ENCODE assay signal across 9 cellular contexts in genomic region chr5:140342287-140342686, GRCh38. TPM values are rescaled to one million over a fixed set of nuclear protein-coding genes. Genes with fewer than 3 reads are reported as not detected.
DNase-seq lines count a peak whose midpoint lies in the region; ATAC-seq and TF ChIP-seq lines count a peak whose summit lies in the region.
"Had no signal": no experiment of that assay in that cellular context is flagged by ENCODE, and none has a peak within 500 bp of the region (broad histone marks: within the 10 kb centered on the region; RNA-seq: fewer than 3 reads in every experiment).

No MANE protein-coding gene starts in this region.

- ATAC-seq in CD8-positive, alpha-beta T cell: no peak
- ATAC-seq in naive thymus-derived CD8-positive, alpha-beta T cell: peak in 1 of 2 donors; percentile 20
- no peak for ATAC-seq in GM18870 (IDR thresholded peaks at IDR 0.05; ENCODE audit: unreplicated experiment)

- no peaks in the 10 kb centered on the region for H3K36me3 ChIP-seq in CD8-positive, alpha-beta T cell (ENCODE audit: insufficient read depth, low read length)
- H3K36me3 ChIP-seq in MM.1S (replicated peaks; ENCODE audit: insufficient read depth, low read length): no peaks in the 10 kb centered on the region
- H3K36me3 ChIP-seq in prostate gland: no peaks in the 10 kb centered on the region
- H3K36me3 ChIP-seq: right lobe of liver had no signal

- TF ChIP-seq POLR2A in prostate gland (IDR thresholded peaks at IDR 0.05): no peak

- no peak for TF ChIP-seq CTCF in CD8-positive, alpha-beta T cell (IDR thresholded peaks at IDR 0.05)
- TF ChIP-seq CTCF in MM.1S (IDR thresholded peaks at IDR 0.05; ENCODE audit: low read length) (no peak), prostate gland (IDR thresholded peaks at IDR 0.05) (no peak)

- peaks cover 31% of the 10 kb centered on the region for H3K4me1 Mint-ChIP-seq in CD8-positive, alpha-beta T cell (ENCODE audit: low read depth)
- peaks cover 47% of the 10 kb centered on the region for H3K4me1 Mint-ChIP-seq in activated T-helper 2 cell treated with anti-CD3 and anti-CD28 coated beads, Interferon-gamma antibody, Interleukin-2, Interleukin-4, amounts not matched to agents 10 μg/mL and 5 μg/mL and 100 μg/mL, durations not matched to agents 14 hours and 24 hours and 36 hours (ENCODE audit: low read depth)
- H3K4me1 Mint-ChIP-seq in naive thymus-derived CD8-positive, alpha-beta T cell: peaks cover 17 to 53% (median 42%) of the 10 kb centered on the region in 4 donors

- no peaks in the 10 kb centered on the region for H3K9me3 Mint-ChIP-seq in CD8-positive, alpha-beta T cell
- no peaks in the 10 kb centered on the region for H3K9me3 Mint-ChIP-seq in activated T-helper 2 cell treated with anti-CD3 and anti-CD28 coated beads, Interferon-gamma antibody, Interleukin-2, Interleukin-4, amounts not matched to agents 10 μg/mL and 5 μg/mL and 100 μg/mL, durations not matched to agents 14 hours and 24 hours and 36 hours
- no peaks in the 10 kb centered on the region for H3K9me3 Mint-ChIP-seq in naive thymus-derived CD8-positive, alpha-beta T cell

- no peaks in the 10 kb centered on the region for H4K20me1 ChIP-seq in MM.1S (ENCODE audit: insufficient read depth, low read length)

- peak overlapping the region; percentile 39; the same call in 1 of the 2 replicates for H3K9ac ChIP-seq in MM.1S (ENCODE audit: low read length)

- POLR2A ChIA-PET in CD8-positive, alpha-beta T cell (lab: Charles Lee): no interaction called here
- POLR2A ChIA-PET in naive thymus-derived CD8-positive, alpha-beta T cell (lab: Charles Lee): no interaction called here

- H3K4me3 Mint-ChIP-seq in CD8-positive, alpha-beta T cell: peak overlapping the region; percentile 15
- peak overlapping the region; percentile 82 for H3K4me3 Mint-ChIP-seq in activated T-helper 2 cell treated with anti-CD3 and anti-CD28 coated beads, Interferon-gamma antibody, Interleukin-2, Interleukin-4, amounts not matched to agents 10 μg/mL and 5 μg/mL and 100 μg/mL, durations not matched to agents 14 hours and 24 hours and 36 hours (ENCODE audit: low read depth)
- H3K4me3 Mint-ChIP-seq in naive thymus-derived CD8-positive, alpha-beta T cell: peak overlapping the region; percentile 27 to 74 (median 54)

- H3K9me2 ChIP-seq in MM.1S (replicated peaks; ENCODE audit: insufficient read depth, low read length): no peaks in the 10 kb centered on the region

- peak overlapping the region; percentile 29 for H2AFZ ChIP-seq in MM.1S (ENCODE audit: low read length)

- H3K36me3 Mint-ChIP-seq in CD8-positive, alpha-beta T cell: no peaks in the 10 kb centered on the region
- H3K36me3 Mint-ChIP-seq in activated T-helper 2 cell treated with anti-CD3 and anti-CD28 coated beads, Interferon-gamma antibody, Interleukin-2, Interleukin-4, amounts not matched to agents 10 μg/mL and 5 μg/mL and 100 μg/mL, durations not matched to agents 14 hours and 24 hours and 36 hours (ENCODE audit: low read depth): peaks cover 67% of the 10 kb centered on the region
- H3K36me3 Mint-ChIP-seq in naive thymus-derived CD8-positive, alpha-beta T cell: no peaks in the 10 kb centered on the region

- no peaks in the 10 kb centered on the region for H3K9me3 ChIP-seq in CD8-positive, alpha-beta T cell (ENCODE audit: low read length)
- H3K9me3 ChIP-seq in MM.1S (replicated peaks; ENCODE audit: insufficient read depth, low read length) (no peaks in the 10 kb centered on the region), prostate gland (no peaks in the 10 kb centered on the region)
- H3K9me3 ChIP-seq: right lobe of liver had no signal

- 79% methylated on average over 6 of the region's 6 CpGs for WGBS in prostate gland

- H3K4me2 ChIP-seq in MM.1S (ENCODE audit: low read depth, low read length): peak overlapping the region; percentile 56

- CTCF ChIA-PET in CD8-positive, alpha-beta T cell (lab: Charles Lee): interaction anchor here (4.0 to 15.3 kb wide), 2 partner anchors 9 to 100 kb away, joined by 28 to 337 read pairs; no protein-coding TSS in a partner anchor

- no peaks in the 10 kb centered on the region; the same call in 1 of the 2 replicates for H3K79me2 ChIP-seq in MM.1S (ENCODE audit: low read length)

- no peak overlapping the region for H3K4me3 ChIP-seq in CD8-positive, alpha-beta T cell (ENCODE audit: low read depth, low read length)
- 0 out of 2 replicates have a peak overlapping the region, but pooled peaks have one; percentile 5 for H3K4me3 ChIP-seq in MM.1S (ENCODE audit: low read length)
- no peak overlapping the region for H3K4me3 ChIP-seq in prostate gland
- H3K4me3 ChIP-seq: right lobe of liver had no signal

- no peak overlapping the region for H3K27ac ChIP-seq in CD8-positive, alpha-beta T cell (ENCODE audit: low read depth, low read length)
- H3K27ac ChIP-seq in MM.1S (ENCODE audit: low read length): peak overlapping the region; percentile 70
- H3K27ac ChIP-seq in prostate gland: no peak overlapping the region
- H3K27ac ChIP-seq: right lobe of liver had no signal

- intact Hi-C loops in CD8-positive, alpha-beta T cell (cut with DNase I, micrococcal nuclease): no loop called here
- intact Hi-C loops in activated T-helper 2 cell treated with anti-CD3 and anti-CD28 coated beads, Interferon-gamma antibody, Interleukin-2, Interleukin-4, amounts not matched to agents 10 μg/mL and 5 μg/mL and 100 μg/mL, durations not matched to agents 14 hours and 24 hours and 36 hours (cut with micrococcal nuclease): loop anchor here (1.0 kb wide), 1 partner anchor 91 kb away; no protein-coding TSS in a partner anchor
- intact Hi-C loops in prostate gland (cut with DNase I): no loop called here

- peak overlapping the region; percentile 84 for H3K27ac Mint-ChIP-seq in CD8-positive, alpha-beta T cell
- peak overlapping the region; percentile 92 for H3K27ac Mint-ChIP-seq in activated T-helper 2 cell treated with anti-CD3 and anti-CD28 coated beads, Interferon-gamma antibody, Interleukin-2, Interleukin-4, amounts not matched to agents 10 μg/mL and 5 μg/mL and 100 μg/mL, durations not matched to agents 14 hours and 24 hours and 36 hours
- peak overlapping the region; percentile 20 to 76 (median 66) for H3K27ac Mint-ChIP-seq in naive thymus-derived CD8-positive, alpha-beta T cell

- peaks cover 23% of the 10 kb centered on the region for H3K4me1 ChIP-seq in CD8-positive, alpha-beta T cell (ENCODE audit: insufficient read depth, low read length)
- H3K4me1 ChIP-seq in MM.1S (ENCODE audit: low read length) (peaks cover 36% of the 10 kb centered on the region), prostate gland (replicated peaks) (peaks cover 8% of the 10 kb centered on the region)

- no peaks in the 10 kb centered on the region for H3K27me3 ChIP-seq in CD8-positive, alpha-beta T cell (ENCODE audit: insufficient read depth, low read length)
- H3K27me3 ChIP-seq in MM.1S (replicated peaks; ENCODE audit: insufficient read depth, low read length): no peaks in the 10 kb centered on the region
- no peaks in the 10 kb centered on the region for H3K27me3 ChIP-seq in prostate gland (replicated peaks; ENCODE audit: insufficient read depth)
- H3K27me3 ChIP-seq: right lobe of liver had no signal

- no peak for DNase-seq in CD8-positive, alpha-beta T cell
- DNase-seq in MM.1S (peak; percentile 66), DMS153 treated with DMSO at 0.1 percent for 48 hours (lab: John Stamatoyannopoulos, UW; ENCODE audit: unreplicated experiment) (no peak), prostate gland (ENCODE audit: low spot score) (no peak), NCI-H2171 (lab: John Stamatoyannopoulos, UW) (no peak)
- DNase-seq in activated T-helper 2 cell treated with anti-CD3 and anti-CD28 coated beads, Interferon-gamma antibody, Interleukin-2, Interleukin-4, amounts not matched to agents 10 μg/mL and 5 μg/mL and 100 μg/mL, durations not matched to agents 14 hours and 24 hours and 36 hours (ENCODE audit: low spot score): peak; percentile 35
- DNase-seq in naive thymus-derived CD8-positive, alpha-beta T cell: peak in 2 of 10 donors; percentile 31 to 36
- DNase-seq: right lobe of liver had no signal

- H3F3A ChIP-seq in MM.1S (ENCODE audit: insufficient read depth, low read length): peaks cover 20% of the 10 kb centered on the region

- H3K27me3 Mint-ChIP-seq in CD8-positive, alpha-beta T cell (ENCODE audit: low read depth): peaks cover 4% of the 10 kb centered on the region
- H3K27me3 Mint-ChIP-seq in activated T-helper 2 cell treated with anti-CD3 and anti-CD28 coated beads, Interferon-gamma antibody, Interleukin-2, Interleukin-4, amounts not matched to agents 10 μg/mL and 5 μg/mL and 100 μg/mL, durations not matched to agents 14 hours and 24 hours and 36 hours (ENCODE audit: low read depth): no peaks in the 10 kb centered on the region
- H3K27me3 Mint-ChIP-seq in naive thymus-derived CD8-positive, alpha-beta T cell: peaks cover 0 to 1% (median 0%) of the 10 kb centered on the region in 5 donors

RNA-seq across cellular contexts. Expression of gene HBEGF, which starts 4.1 kb away (rescaled TPM):
- total RNA-seq in CD8-positive, alpha-beta T cell: under 1 TPM; 0.30 to 0.50 TPM
- total RNA-seq in activated T-helper 2 cell treated with anti-CD3 and anti-CD28 coated beads, Interferon-gamma antibody, Interleukin-2, Interleukin-4, amounts not matched to agents 10 μg/mL and 5 μg/mL and 100 μg/mL, durations not matched to agents 14 hours and 24 hours and 36 hours: 15.7 and 17.1 TPM in 2 replicates
- under 1 TPM; 0.30 to 0.44 TPM for total RNA-seq in naive thymus-derived CD8-positive, alpha-beta T cell
- under 1 TPM in 1 of 3 donors, not detected in 2; 0.06 TPM for polyA plus RNA-seq in naive thymus-derived CD8-positive, alpha-beta T cell
- total RNA-seq in prostate gland: 10 to 100 TPM in 1 of 2 donors, 1 to 10 TPM in 1; 7.7 to 24.0 TPM

RNA-seq across cellular contexts. Expression of gene SLC4A9, which starts 17.7 kb away (rescaled TPM):
- total RNA-seq in CD8-positive, alpha-beta T cell: not detected
- 0.18 TPM in 1 of 2 replicates, not detected in the other for total RNA-seq in activated T-helper 2 cell treated with anti-CD3 and anti-CD28 coated beads, Interferon-gamma antibody, Interleukin-2, Interleukin-4, amounts not matched to agents 10 μg/mL and 5 μg/mL and 100 μg/mL, durations not matched to agents 14 hours and 24 hours and 36 hours
- not detected for total RNA-seq in naive thymus-derived CD8-positive, alpha-beta T cell
- polyA plus RNA-seq in naive thymus-derived CD8-positive, alpha-beta T cell: not detected
- total RNA-seq in prostate gland: not detected
- total RNA-seq: right lobe of liver had no signal

RNA-seq across cellular contexts. Expression of gene PFDN1, which starts 39.4 kb away (rescaled TPM):
- total RNA-seq in CD8-positive, alpha-beta T cell: 10 to 100 TPM; 28.4 to 30.5 TPM
- 60.4 and 61.0 TPM in 2 replicates for total RNA-seq in activated T-helper 2 cell treated with anti-CD3 and anti-CD28 coated beads, Interferon-gamma antibody, Interleukin-2, Interleukin-4, amounts not matched to agents 10 μg/mL and 5 μg/mL and 100 μg/mL, durations not matched to agents 14 hours and 24 hours and 36 hours
- total RNA-seq in naive thymus-derived CD8-positive, alpha-beta T cell: 10 to 100 TPM; 24.8 to 30.0 TPM
- 100 to 1,000 TPM; 120 to 132 (median 129) TPM for polyA plus RNA-seq in naive thymus-derived CD8-positive, alpha-beta T cell
- 100 to 1,000 TPM in 1 of 2 donors, 10 to 100 TPM in 1; 88.0 to 145 TPM for total RNA-seq in prostate gland

RNA-seq across cellular contexts. Expression of gene ANKHD1, which starts 59.3 kb away (rescaled TPM):
- 100 to 1,000 TPM; 209 to 212 TPM for total RNA-seq in CD8-positive, alpha-beta T cell
- total RNA-seq in activated T-helper 2 cell treated with anti-CD3 and anti-CD28 coated beads, Interferon-gamma antibody, Interleukin-2, Interleukin-4, amounts not matched to agents 10 μg/mL and 5 μg/mL and 100 μg/mL, durations not matched to agents 14 hours and 24 hours and 36 hours: 119 and 120 TPM in 2 replicates
- 100 to 1,000 TPM; 218 to 235 TPM for total RNA-seq in naive thymus-derived CD8-positive, alpha-beta T cell
- polyA plus RNA-seq in naive thymus-derived CD8-positive, alpha-beta T cell: 10 to 100 TPM; 54.9 to 82.8 (median 63.8) TPM
- total RNA-seq in prostate gland: 100 to 1,000 TPM in 1 of 2 donors, 10 to 100 TPM in 1; 69.7 to 112 TPM

Comparison
In these comparisons a context has a peak if more than half of its experiments do, and no peak if none do; other contexts are left out.
1. DNase-seq: peak in MM.1S (single experiment) and activated T-helper 2 cell treated with anti-CD3 and anti-CD28 coated beads, Interferon-gamma antibody, Interleukin-2, Interleukin-4, amounts not matched to agents 10 μg/mL and 5 μg/mL and 100 μg/mL, durations not matched to agents 14 hours and 24 hours and 36 hours (single experiment); none in CD8-positive, alpha-beta T cell (0 of 7), DMS153 treated with DMSO at 0.1 percent for 48 hours (single experiment), prostate gland (single experiment) and NCI-H2171 (single experiment).
2. H3K4me3 Mint-ChIP-seq: peak in every context shown above with its lines; median percentile 82 in activated T-helper 2 cell treated with anti-CD3 and anti-CD28 coated beads, Interferon-gamma antibody, Interleukin-2, Interleukin-4, amounts not matched to agents 10 μg/mL and 5 μg/mL and 100 μg/mL, durations not matched to agents 14 hours and 24 hours and 36 hours; 54 in naive thymus-derived CD8-positive, alpha-beta T cell; 15 in CD8-positive, alpha-beta T cell.
3. RNA of gene HBEGF, which starts 4.1 kb away (total RNA-seq): 7.7 to 24.0 TPM in prostate gland and 15.7 to 17.1 TPM in activated T-helper 2 cell treated with anti-CD3 and anti-CD28 coated beads, Interferon-gamma antibody, Interleukin-2, Interleukin-4, amounts not matched to agents 10 μg/mL and 5 μg/mL and 100 μg/mL, durations not matched to agents 14 hours and 24 hours and 36 hours; 0.30 to 0.50 TPM in CD8-positive, alpha-beta T cell and 0.30 to 0.44 TPM in naive thymus-derived CD8-positive, alpha-beta T cell; every median in the first group is over 4 times any median in the second.
4. Peak in every context shown above with its lines, with median percentiles within 50 percentile points of each other: H3K27ac Mint-ChIP-seq.